ENCODE assay signal across 2 cellular contexts in the genomic region with DNA sequence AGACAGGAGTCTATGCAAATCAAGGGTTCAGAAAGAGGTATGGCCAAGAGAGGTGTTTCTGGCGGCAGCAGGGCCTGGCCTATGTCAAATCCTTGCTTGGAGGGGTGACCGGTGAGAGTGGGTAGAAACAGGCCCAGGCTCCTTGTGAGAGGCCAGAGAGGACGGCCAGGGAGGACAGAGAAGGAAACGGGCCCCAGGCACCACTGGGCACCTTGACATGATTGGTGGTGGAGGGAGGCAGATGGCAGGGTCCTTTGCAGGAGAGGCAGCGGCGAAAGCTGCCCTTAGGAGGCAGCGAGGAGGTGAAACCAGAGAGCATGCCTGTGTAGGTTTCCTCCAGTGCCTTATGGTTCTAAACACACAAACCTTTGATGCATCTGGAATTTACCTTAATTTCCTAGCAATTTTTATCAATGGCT.
TF ChIP-seq lines count a peak whose summit lies in the region.

No MANE protein-coding gene starts in this region.

TF ChIP-seq in HEK293T, 16 proteins besides CTCF, POLR2A, EP300 and RAD21 (continued from another document):
- TF ChIP-seq, protein P1, sequence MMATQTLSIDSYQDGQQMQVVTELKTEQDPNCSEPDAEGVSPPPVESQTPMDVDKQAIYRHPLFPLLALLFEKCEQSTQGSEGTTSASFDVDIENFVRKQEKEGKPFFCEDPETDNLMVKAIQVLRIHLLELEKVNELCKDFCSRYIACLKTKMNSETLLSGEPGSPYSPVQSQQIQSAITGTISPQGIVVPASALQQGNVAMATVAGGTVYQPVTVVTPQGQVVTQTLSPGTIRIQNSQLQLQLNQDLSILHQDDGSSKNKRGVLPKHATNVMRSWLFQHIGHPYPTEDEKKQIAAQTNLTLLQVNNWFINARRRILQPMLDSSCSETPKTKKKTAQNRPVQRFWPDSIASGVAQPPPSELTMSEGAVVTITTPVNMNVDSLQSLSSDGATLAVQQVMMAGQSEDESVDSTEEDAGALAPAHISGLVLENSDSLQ (IDR thresholded peaks at IDR 0.05), result no peak
TF ChIP-seq in HEK293T: peak in this region for 0.

TF ChIP-seq in K562, 482 proteins besides CTCF, POLR2A, EP300 and RAD21 (continued from another document):
- TF ChIP-seq, protein P2, sequence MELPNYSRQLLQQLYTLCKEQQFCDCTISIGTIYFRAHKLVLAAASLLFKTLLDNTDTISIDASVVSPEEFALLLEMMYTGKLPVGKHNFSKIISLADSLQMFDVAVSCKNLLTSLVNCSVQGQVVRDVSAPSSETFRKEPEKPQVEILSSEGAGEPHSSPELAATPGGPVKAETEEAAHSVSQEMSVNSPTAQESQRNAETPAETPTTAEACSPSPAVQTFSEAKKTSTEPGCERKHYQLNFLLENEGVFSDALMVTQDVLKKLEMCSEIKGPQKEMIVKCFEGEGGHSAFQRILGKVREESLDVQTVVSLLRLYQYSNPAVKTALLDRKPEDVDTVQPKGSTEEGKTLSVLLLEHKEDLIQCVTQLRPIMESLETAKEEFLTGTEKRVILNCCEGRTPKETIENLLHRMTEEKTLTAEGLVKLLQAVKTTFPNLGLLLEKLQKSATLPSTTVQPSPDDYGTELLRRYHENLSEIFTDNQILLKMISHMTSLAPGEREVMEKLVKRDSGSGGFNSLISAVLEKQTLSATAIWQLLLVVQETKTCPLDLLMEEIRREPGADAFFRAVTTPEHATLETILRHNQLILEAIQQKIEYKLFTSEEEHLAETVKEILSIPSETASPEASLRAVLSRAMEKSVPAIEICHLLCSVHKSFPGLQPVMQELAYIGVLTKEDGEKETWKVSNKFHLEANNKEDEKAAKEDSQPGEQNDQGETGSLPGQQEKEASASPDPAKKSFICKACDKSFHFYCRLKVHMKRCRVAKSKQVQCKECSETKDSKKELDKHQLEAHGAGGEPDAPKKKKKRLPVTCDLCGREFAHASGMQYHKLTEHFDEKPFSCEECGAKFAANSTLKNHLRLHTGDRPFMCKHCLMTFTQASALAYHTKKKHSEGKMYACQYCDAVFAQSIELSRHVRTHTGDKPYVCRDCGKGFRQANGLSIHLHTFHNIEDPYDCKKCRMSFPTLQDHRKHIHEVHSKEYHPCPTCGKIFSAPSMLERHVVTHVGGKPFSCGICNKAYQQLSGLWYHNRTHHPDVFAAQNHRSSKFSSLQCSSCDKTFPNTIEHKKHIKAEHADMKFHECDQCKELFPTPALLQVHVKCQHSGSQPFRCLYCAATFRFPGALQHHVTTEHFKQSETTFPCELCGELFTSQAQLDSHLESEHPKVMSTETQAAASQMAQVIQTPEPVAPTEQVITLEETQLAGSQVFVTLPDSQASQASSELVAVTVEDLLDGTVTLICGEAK (IDR thresholded peaks at IDR 0.05), result no peak
- TF ChIP-seq, protein P2 (CRISPR knock-in tag; IDR thresholded peaks at IDR 0.05), result no peak
- TF ChIP-seq TBL1XR1 (IDR thresholded peaks at IDR 0.05; ENCODE audit: low read length in 2 of 2), result no peak
- no peak for TF ChIP-seq FOXJ3 (CRISPR knock-in tag; IDR thresholded peaks at IDR 0.05)
- TF ChIP-seq LARP7 (IDR thresholded peaks at IDR 0.05), result no peak
- no peak for TF ChIP-seq MBD2 (IDR thresholded peaks at IDR 0.05; ENCODE audit: borderline replicate concordance, low read depth)
- no peak for TF ChIP-seq SREBF1 (IDR thresholded peaks at IDR 0.05; ENCODE audit: borderline replicate concordance, low read depth, low read length)
- TF ChIP-seq THRAP3 (IDR thresholded peaks at IDR 0.05; ENCODE audit: borderline replicate concordance), result no peak
- no peak for TF ChIP-seq ZNF134 (CRISPR knock-in tag; conservative IDR thresholded peaks at IDR 0.05)
- TF ChIP-seq, protein P3, sequence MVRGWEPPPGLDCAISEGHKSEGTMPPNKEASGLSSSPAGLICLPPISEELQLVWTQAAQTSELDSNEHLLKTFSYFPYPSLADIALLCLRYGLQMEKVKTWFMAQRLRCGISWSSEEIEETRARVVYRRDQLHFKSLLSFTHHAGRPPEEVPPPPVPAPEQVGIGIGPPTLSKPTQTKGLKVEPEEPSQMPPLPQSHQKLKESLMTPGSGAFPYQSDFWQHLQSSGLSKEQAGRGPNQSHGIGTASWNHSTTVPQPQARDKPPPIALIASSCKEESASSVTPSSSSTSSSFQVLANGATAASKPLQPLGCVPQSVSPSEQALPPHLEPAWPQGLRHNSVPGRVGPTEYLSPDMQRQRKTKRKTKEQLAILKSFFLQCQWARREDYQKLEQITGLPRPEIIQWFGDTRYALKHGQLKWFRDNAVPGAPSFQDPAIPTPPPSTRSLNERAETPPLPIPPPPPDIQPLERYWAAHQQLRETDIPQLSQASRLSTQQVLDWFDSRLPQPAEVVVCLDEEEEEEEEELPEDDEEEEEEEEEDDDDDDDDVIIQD (CRISPR knock-in tag; IDR thresholded peaks at IDR 0.05), result no peak
- no peak for TF ChIP-seq KDM4B (IDR thresholded peaks at IDR 0.05; ENCODE audit: borderline replicate concordance in 2 of 2, low read depth in 1 of 2)
- no peak for TF ChIP-seq POLR3G (IDR thresholded peaks at IDR 0.05; ENCODE audit: extremely low read depth, insufficient read length, insufficient replicate concordance)
- TF ChIP-seq NCOR1 (IDR thresholded peaks at IDR 0.05), result no peak
- no peak for TF ChIP-seq ZNF785 (CRISPR knock-in tag; IDR thresholded peaks at IDR 0.05)
